ENCODE assay signal across 1 cellular context in genomic region chr5:139667001-139667729, GRCh38.
TF ChIP-seq lines count a peak whose summit lies in the region.

No MANE protein-coding gene starts in this region.

TF ChIP-seq in HepG2, 621 proteins besides CTCF, POLR2A, EP300 and RAD21 (continued from another document):
- no peak for TF ChIP-seq IKZF5 (CRISPR knock-in tag; IDR thresholded peaks at IDR 0.05)
